ENCODE assay signal across 13 cellular contexts in genomic region chr10:34489973-34490372, GRCh38.
A peak's percentile ranks its signal among the peaks of the same experiment; 100 is the strongest.
DNase-seq lines count a peak whose midpoint lies in the region; ATAC-seq and TF ChIP-seq lines count a peak whose summit lies in the region.
"Had no signal": no experiment of that assay in that cellular context is flagged by ENCODE, and none has a peak within 500 bp of the region (broad histone marks: within the 10 kb centered on the region; RNA-seq: fewer than 3 reads in every experiment).

No MANE protein-coding gene starts in this region.

- in situ Hi-C loops in transverse colon (cut with MboI; ENCODE audit: low pct_ligation_motif_present in 1 of 4, low pct_unique_long_range_greater_than_20kb in 1 of 4, low sequenced_read_pairs in 3 of 4): no loop called here

- H3K4me1 ChIP-seq in esophagus muscularis mucosa (peaks cover 0 to 22% (median 10%) of the 10 kb centered on the region in 4 donors), transverse colon (peaks cover 0 to 4% (median 0%) of the 10 kb centered on the region in 4 donors), testis (no peaks in the 10 kb centered on the region)

- H3K4me3 Mint-ChIP-seq in osteocyte (ENCODE audit: unreplicated experiment): no peak overlapping the region
- H3K4me3 Mint-ChIP-seq: activated T-cell treated with anti-CD3 and anti-CD28 coated beads, Interleukin-2, amount 50 U/mL, for 24 hours; naive thymus-derived CD8-positive, alpha-beta T cell had no signal

- no peak for ATAC-seq in GM19351 (IDR thresholded peaks at IDR 0.05; ENCODE audit: unreplicated experiment)
- ATAC-seq: naive thymus-derived CD8-positive, alpha-beta T cell had no signal

- H3K4me1 Mint-ChIP-seq in osteocyte (ENCODE audit: unreplicated experiment): peaks cover 8% of the 10 kb centered on the region

- H3K27ac ChIP-seq in RWPE1 (no peak overlapping the region), esophagus muscularis mucosa (replicated peaks in 1 of 4) (no peak overlapping the region), transverse colon (no peak overlapping the region), testis (no peak overlapping the region)
- H3K27ac ChIP-seq: stomach had no signal

- POLR2A ChIA-PET in RWPE1 (lab: Yijun Ruan, JAX; ENCODE audit: low non-redundant PET): interaction anchor here (0.5 kb wide), 1 partner anchor 11 kb away, joined by 3 read pairs; no protein-coding TSS in a partner anchor

- H3K36me3 ChIP-seq in esophagus muscularis mucosa: no peaks in the 10 kb centered on the region
- no peaks in the 10 kb centered on the region for H3K36me3 ChIP-seq in transverse colon
- no peaks in the 10 kb centered on the region for H3K36me3 ChIP-seq in testis (ENCODE audit: low read depth, missing control alignments)
- H3K36me3 ChIP-seq: stomach had no signal

- WGBS in esophagus muscularis mucosa: 62% methylated on average over 3 of the region's 3 CpGs
- WGBS in transverse colon (ENCODE audit: low coverage in 1 of 2), 2 donors: 75 to 90% methylated on average over 3 of the region's 3 CpGs
- WGBS in testis, 2 donors: 77 to 84% methylated on average over 3 of the region's 3 CpGs

- no peaks in the 10 kb centered on the region for H3K9me3 Mint-ChIP-seq in osteocyte (ENCODE audit: unreplicated experiment)
- H3K9me3 Mint-ChIP-seq: activated T-cell treated with anti-CD3 and anti-CD28 coated beads, Interleukin-2, amount 50 U/mL, for 24 hours; naive thymus-derived CD8-positive, alpha-beta T cell had no signal

- TF ChIP-seq CTCF in RWPE1 (conservative IDR thresholded peaks at IDR 0.05; ENCODE audit: low read depth) (0 out of 2 replicates have a peak, but pooled peaks have one; percentile 15), esophagus muscularis mucosa (IDR thresholded peaks at IDR 0.05) (no peak), osteocyte (IDR thresholded peaks at IDR 0.05) (no peak), transverse colon (IDR thresholded peaks at IDR 0.05) (no peak), testis (IDR thresholded peaks at IDR 0.05) (no peak)

- no peak overlapping the region for H3K4me3 ChIP-seq in esophagus muscularis mucosa
- H3K4me3 ChIP-seq in transverse colon: no peak overlapping the region
- no peak overlapping the region for H3K4me3 ChIP-seq in testis
- H3K4me3 ChIP-seq: stomach had no signal

- no peaks in the 10 kb centered on the region for H3K27me3 ChIP-seq in esophagus muscularis mucosa
- no peaks in the 10 kb centered on the region for H3K27me3 ChIP-seq in transverse colon
- no peaks in the 10 kb centered on the region for H3K27me3 ChIP-seq in testis
- H3K27me3 ChIP-seq: stomach had no signal

- H3K9me3 ChIP-seq in esophagus muscularis mucosa (no peaks in the 10 kb centered on the region), transverse colon (no peaks in the 10 kb centered on the region), testis (no peaks in the 10 kb centered on the region)
- H3K9me3 ChIP-seq: stomach had no signal

- TF ChIP-seq POLR2A in esophagus muscularis mucosa (IDR thresholded peaks at IDR 0.05; ENCODE audit: low read depth) (no peak), transverse colon (IDR thresholded peaks at IDR 0.05) (no peak), testis (IDR thresholded peaks at IDR 0.05) (no peak)

- intact Hi-C loops in esophagus muscularis mucosa (cut with DNase I): no loop called here
- intact Hi-C loops in transverse colon (cut with DNase I; ENCODE audit: low total_unique reads): no loop called here
- intact Hi-C loops in testis (cut with DNase I; ENCODE audit: low total_unique reads): no loop called here

- peak overlapping the region; percentile 56 for H3K27ac Mint-ChIP-seq in osteocyte (ENCODE audit: unreplicated experiment)
- H3K27ac Mint-ChIP-seq: activated T-cell treated with anti-CD3 and anti-CD28 coated beads, Interleukin-2, amount 50 U/mL, for 24 hours; naive thymus-derived CD8-positive, alpha-beta T cell had no signal

- DNase-seq in EL (peak; percentile 54), RWPE1 (ENCODE audit: low spot score) (peak; percentile 67), esophagus muscularis mucosa (ENCODE audit: extremely low spot score) (peak; percentile 7), osteocyte (ENCODE audit: extremely low spot score, unreplicated experiment) (no peak), transverse colon (no peak), testis (no peak)
- no peak for DNase-seq in effector CD8-positive, alpha-beta T cell (lab: John Stamatoyannopoulos, UW)
- DNase-seq: activated T-cell treated with anti-CD3 and anti-CD28 coated beads, Interleukin-2, amount 50 U/mL, for 24 hours; naive thymus-derived CD8-positive, alpha-beta T cell; NCI-H1105; OCI-M1; stomach had no signal

- no peak for TF ChIP-seq EP300 in esophagus muscularis mucosa (IDR thresholded peaks at IDR 0.05)
- TF ChIP-seq EP300 in transverse colon (IDR thresholded peaks at IDR 0.05; ENCODE audit: low read depth): no peak

- CTCF ChIA-PET in RWPE1 (lab: Yijun Ruan, JAX): no interaction called here

- H3K27me3 Mint-ChIP-seq in osteocyte (ENCODE audit: unreplicated experiment): no peaks in the 10 kb centered on the region
- H3K27me3 Mint-ChIP-seq: activated T-cell treated with anti-CD3 and anti-CD28 coated beads, Interleukin-2, amount 50 U/mL, for 24 hours; naive thymus-derived CD8-positive, alpha-beta T cell had no signal

- peaks cover 3% of the 10 kb centered on the region for H3K36me3 Mint-ChIP-seq in osteocyte (ENCODE audit: unreplicated experiment)
- H3K36me3 Mint-ChIP-seq: naive thymus-derived CD8-positive, alpha-beta T cell had no signal

Comparison
In these comparisons a context has a peak if more than half of its experiments do, and no peak if none do; other contexts are left out.
1. DNase-seq: peak in EL (single experiment), RWPE1 (single experiment) and esophagus muscularis mucosa (single experiment); none in osteocyte (single experiment), transverse colon (single experiment), effector CD8-positive, alpha-beta T cell (single experiment) and testis (single experiment).